Comparison of ENCODE assay signal across 1 cellular context in the genomic region with DNA sequence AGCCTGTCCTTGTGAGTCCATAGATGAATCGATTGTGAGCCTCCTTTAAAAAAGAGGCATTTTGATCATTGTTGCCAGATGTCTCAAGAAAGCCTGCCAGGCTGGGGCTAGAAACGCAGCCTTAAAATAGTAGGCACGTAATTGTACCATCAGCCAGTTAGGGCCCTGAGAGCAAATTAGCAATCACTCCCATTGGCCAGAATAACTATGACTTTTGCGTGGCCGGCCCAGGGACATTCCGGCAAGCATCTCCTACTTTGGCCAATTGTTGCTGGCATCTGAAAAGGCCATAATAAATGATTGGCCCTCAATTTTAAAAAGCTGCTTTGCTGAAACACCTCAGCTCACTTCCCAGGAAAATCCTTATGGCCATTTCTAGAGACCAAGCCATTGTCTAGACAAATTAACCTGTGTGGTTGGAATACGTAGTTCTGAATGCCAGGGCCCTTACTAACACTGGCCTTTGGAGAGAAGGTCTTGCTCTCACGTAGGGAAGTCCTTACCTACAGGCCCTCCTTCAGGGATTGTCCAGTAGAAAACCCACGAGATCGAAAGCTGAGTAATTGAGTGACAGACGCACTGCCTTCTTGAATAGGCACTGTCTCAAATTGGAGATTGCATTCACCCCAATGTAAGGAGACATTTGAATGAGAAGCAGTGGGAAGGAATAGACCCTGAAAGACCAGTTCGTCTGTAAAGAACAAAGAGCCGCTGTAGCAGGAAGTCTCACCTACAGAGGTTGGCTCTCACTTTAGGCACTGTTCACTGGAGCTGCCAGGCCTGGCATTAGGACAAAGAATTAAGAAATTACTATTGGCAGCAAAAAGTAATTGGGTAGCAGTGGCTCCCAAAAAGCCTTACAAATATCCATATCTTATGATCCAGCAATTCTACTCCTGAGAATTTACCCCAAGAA.
TF ChIP-seq lines count a peak whose summit lies in the region.

No MANE protein-coding gene starts in this region.

TF ChIP-seq in IMR-90, 13 proteins besides CTCF, POLR2A, EP300 and RAD21:
- TF ChIP-seq RCOR1 (IDR thresholded peaks at IDR 0.05; ENCODE audit: insufficient replicate concordance, low read length), result no peak
- TF ChIP-seq, protein P1, sequence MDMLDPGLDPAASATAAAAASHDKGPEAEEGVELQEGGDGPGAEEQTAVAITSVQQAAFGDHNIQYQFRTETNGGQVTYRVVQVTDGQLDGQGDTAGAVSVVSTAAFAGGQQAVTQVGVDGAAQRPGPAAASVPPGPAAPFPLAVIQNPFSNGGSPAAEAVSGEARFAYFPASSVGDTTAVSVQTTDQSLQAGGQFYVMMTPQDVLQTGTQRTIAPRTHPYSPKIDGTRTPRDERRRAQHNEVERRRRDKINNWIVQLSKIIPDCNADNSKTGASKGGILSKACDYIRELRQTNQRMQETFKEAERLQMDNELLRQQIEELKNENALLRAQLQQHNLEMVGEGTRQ (IDR thresholded peaks at IDR 0.05; ENCODE audit: low read depth, low read length), result no peak
- TF ChIP-seq MXI1 (IDR thresholded peaks at IDR 0.05; ENCODE audit: borderline replicate concordance, low read depth, low read length), result no peak
- no peak for TF ChIP-seq SMC3 (IDR thresholded peaks at IDR 0.05; ENCODE audit: low read depth, low read length)
- no peak for TF ChIP-seq NFE2L2 (IDR thresholded peaks at IDR 0.05; ENCODE audit: low read depth, low read length)
TF ChIP-seq in IMR-90: peak in this region for 0.
